ENCODE assay signal across 16 cellular contexts in genomic region chr2:152240559-152241231, GRCh38.
A peak's percentile ranks its signal among the peaks of the same experiment; 100 is the strongest.
DNase-seq lines count a peak whose midpoint lies in the region; ATAC-seq and TF ChIP-seq lines count a peak whose summit lies in the region.
"Had no signal": no experiment of that assay in that cellular context is flagged by ENCODE, and none has a peak within 500 bp of the region (broad histone marks: within the 10 kb centered on the region; RNA-seq: fewer than 3 reads in every experiment).

No MANE protein-coding gene starts in this region.

- no peaks in the 10 kb centered on the region for H3K27me3 ChIP-seq in left ventricle myocardium inferior (ENCODE audit: low read depth)
- H3K27me3 ChIP-seq in right atrium auricular region = no peaks in the 10 kb centered on the region
- H3K27me3 ChIP-seq: pancreas had no signal

- H3K4me1 Mint-ChIP-seq in activated T-helper 2 cell treated with anti-CD3 and anti-CD28 coated beads, Interferon-gamma antibody, Interleukin-2, Interleukin-4, amounts not matched to agents 10 μg/mL and 5 μg/mL and 100 μg/mL, durations not matched to agents 14 hours and 24 hours and 36 hours (ENCODE audit: low read depth) = peaks cover 6% of the 10 kb centered on the region
- H3K4me1 Mint-ChIP-seq: activated naive CD8-positive, alpha-beta T cell treated with anti-CD3 and anti-CD28 coated beads for 36 hours had no signal

- peaks cover 5% of the 10 kb centered on the region for H3K27me3 Mint-ChIP-seq in activated T-helper 2 cell treated with anti-CD3 and anti-CD28 coated beads, Interferon-gamma antibody, Interleukin-2, Interleukin-4, amounts not matched to agents 10 μg/mL and 5 μg/mL and 100 μg/mL, durations not matched to agents 14 hours and 24 hours and 36 hours (ENCODE audit: low read depth)

- no peaks in the 10 kb centered on the region for H3K36me3 Mint-ChIP-seq in activated T-helper 2 cell treated with anti-CD3 and anti-CD28 coated beads, Interferon-gamma antibody, Interleukin-2, Interleukin-4, amounts not matched to agents 10 μg/mL and 5 μg/mL and 100 μg/mL, durations not matched to agents 14 hours and 24 hours and 36 hours (ENCODE audit: low read depth)
- H3K36me3 Mint-ChIP-seq: activated naive CD8-positive, alpha-beta T cell treated with anti-CD3 and anti-CD28 coated beads for 36 hours; CD8-positive, alpha-beta T cell had no signal

- no peak for ATAC-seq in HG03520 (IDR thresholded peaks at IDR 0.05; ENCODE audit: unreplicated experiment)
- ATAC-seq: CD8-positive, alpha-beta T cell; pancreas had no signal

- H3K9me3 ChIP-seq in left ventricle myocardium inferior (replicated peaks) = peaks cover 18% of the 10 kb centered on the region
- peaks cover 0 to 12% of the 10 kb centered on the region in 2 donors for H3K9me3 ChIP-seq in right atrium auricular region
- H3K9me3 ChIP-seq: pancreas had no signal

- TF ChIP-seq CTCF in left ventricle myocardium inferior (IDR thresholded peaks at IDR 0.05; ENCODE audit: borderline replicate concordance) (no peak), right atrium auricular region (IDR thresholded peaks at IDR 0.05) (no peak), fibroblast of the aortic adventitia (IDR thresholded peaks at IDR 0.05; ENCODE audit: insufficient read depth, low read length) (no peak), coronary artery (IDR thresholded peaks at IDR 0.05) (no peak)

- H3K27ac Mint-ChIP-seq in activated T-helper 2 cell treated with anti-CD3 and anti-CD28 coated beads, Interferon-gamma antibody, Interleukin-2, Interleukin-4, amounts not matched to agents 10 μg/mL and 5 μg/mL and 100 μg/mL, durations not matched to agents 14 hours and 24 hours and 36 hours = no peak overlapping the region
- H3K27ac Mint-ChIP-seq: activated naive CD8-positive, alpha-beta T cell treated with anti-CD3 and anti-CD28 coated beads for 36 hours; CD8-positive, alpha-beta T cell had no signal

- H3K36me3 ChIP-seq in left ventricle myocardium inferior (no peaks in the 10 kb centered on the region), right atrium auricular region (no peaks in the 10 kb centered on the region)
- H3K36me3 ChIP-seq: pancreas had no signal

- H3K9me3 Mint-ChIP-seq in activated T-helper 2 cell treated with anti-CD3 and anti-CD28 coated beads, Interferon-gamma antibody, Interleukin-2, Interleukin-4, amounts not matched to agents 10 μg/mL and 5 μg/mL and 100 μg/mL, durations not matched to agents 14 hours and 24 hours and 36 hours = peaks cover 8% of the 10 kb centered on the region

- DNase-seq in left ventricle myocardium inferior = no peak
- DNase-seq in right atrium auricular region (ENCODE audit: low spot score) = no peak
- peak; percentile 11 for DNase-seq in T1000 (lab: John Stamatoyannopoulos, UW)
- DNase-seq in fibroblast of the aortic adventitia (ENCODE audit: low read depth) = peak; percentile 25
- no peak for DNase-seq in coronary artery (ENCODE audit: low spot score)
- DNase-seq in activated T-helper 2 cell treated with anti-CD3 and anti-CD28 coated beads, Interferon-gamma antibody, Interleukin-2, Interleukin-4, amounts not matched to agents 10 μg/mL and 5 μg/mL and 100 μg/mL, durations not matched to agents 14 hours and 24 hours and 36 hours (ENCODE audit: low spot score) = no peak
- no peak for DNase-seq in amygdala (lab: John Stamatoyannopoulos, UW)
- DNase-seq: 8988T; activated CD4-positive, alpha-beta T cell treated with anti-CD3 and anti-CD28 coated beads for 4 hours; activated naive CD8-positive, alpha-beta T cell treated with anti-CD3 and anti-CD28 coated beads for 36 hours; CD8-positive, alpha-beta T cell; cerebellar nuclear complex; NCI-H1930; NCI-H774; pancreas had no signal

- H3K4me3 Mint-ChIP-seq in activated T-helper 2 cell treated with anti-CD3 and anti-CD28 coated beads, Interferon-gamma antibody, Interleukin-2, Interleukin-4, amounts not matched to agents 10 μg/mL and 5 μg/mL and 100 μg/mL, durations not matched to agents 14 hours and 24 hours and 36 hours (ENCODE audit: low read depth) = no peak overlapping the region
- H3K4me3 Mint-ChIP-seq: activated naive CD8-positive, alpha-beta T cell treated with anti-CD3 and anti-CD28 coated beads for 36 hours; CD8-positive, alpha-beta T cell had no signal

- peaks cover 7% of the 10 kb centered on the region for H3K4me1 ChIP-seq in left ventricle myocardium inferior
- no peaks in the 10 kb centered on the region for H3K4me1 ChIP-seq in right atrium auricular region
- H3K4me1 ChIP-seq: pancreas had no signal

- intact Hi-C loops in left ventricle myocardium inferior (cut with micrococcal nuclease) = no loop called here
- intact Hi-C loops in activated T-helper 2 cell treated with anti-CD3 and anti-CD28 coated beads, Interferon-gamma antibody, Interleukin-2, Interleukin-4, amounts not matched to agents 10 μg/mL and 5 μg/mL and 100 μg/mL, durations not matched to agents 14 hours and 24 hours and 36 hours (cut with micrococcal nuclease) = no loop called here

- H3K27ac ChIP-seq in left ventricle myocardium inferior (replicated peaks) (peak overlapping the region; percentile 14), right atrium auricular region (no peak overlapping the region), coronary artery (no peak overlapping the region)
- H3K27ac ChIP-seq: pancreas had no signal

- H3K4me3 ChIP-seq in left ventricle myocardium inferior (no peak overlapping the region), right atrium auricular region (no peak overlapping the region), fibroblast of the aortic adventitia (ENCODE audit: low read depth, low read length) (no peak overlapping the region), coronary artery (no peak overlapping the region)
- H3K4me3 ChIP-seq: pancreas had no signal

Comparison
In these comparisons a context has a peak if more than half of its experiments do, and no peak if none do; other contexts are left out.
1. DNase-seq: peak in T1000 (single experiment) and fibroblast of the aortic adventitia (single experiment); none in left ventricle myocardium inferior (single experiment), right atrium auricular region (single experiment), coronary artery (single experiment), activated T-helper 2 cell treated with anti-CD3 and anti-CD28 coated beads, Interferon-gamma antibody, Interleukin-2, Interleukin-4, amounts not matched to agents 10 μg/mL and 5 μg/mL and 100 μg/mL, durations not matched to agents 14 hours and 24 hours and 36 hours (single experiment) and amygdala (0 of 56).